9 cellular contexts compared by ENCODE assay signal in the genomic region with DNA sequence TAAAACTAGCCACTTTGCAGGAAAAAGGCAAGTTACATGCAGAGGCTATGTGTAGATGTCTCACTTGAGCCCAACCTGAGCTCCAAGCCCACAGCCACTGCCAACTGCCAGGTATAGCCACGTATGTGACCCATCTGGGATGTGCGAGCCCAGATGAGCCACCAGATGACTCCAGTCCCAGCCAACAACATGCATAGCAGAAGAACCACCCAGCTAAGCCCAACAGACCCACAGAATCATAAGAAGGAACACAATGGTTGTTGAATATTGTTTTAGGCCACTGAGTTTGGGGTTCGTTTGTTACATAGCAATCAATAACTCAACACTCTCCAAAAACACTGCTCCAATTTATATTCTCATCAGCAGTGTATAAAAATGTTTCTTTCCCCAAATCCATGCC. TPM values are rescaled to one million over a fixed set of nuclear protein-coding genes. Genes with fewer than 3 reads are reported as not detected.
"Had no signal": no experiment of that assay in that cellular context is flagged by ENCODE, and none has a peak within 500 bp of the region (broad histone marks: within the 10 kb centered on the region; RNA-seq: fewer than 3 reads in every experiment).

No MANE protein-coding gene starts in this region.

- DNase-seq: GOT3, H9, HCEC 1CT, IMR-90, KG1 had no signal

- FAIRE-seq: H54, K562 had no signal

- H3K4me3 ChIP-seq: K562 had no signal

- H3K27ac ChIP-seq: HL-60 had no signal

- ATAC-seq: K562 had no signal

RNA-seq across cellular contexts. Expression of gene FAM50B, which starts 16.3 kb away (rescaled TPM):
- total RNA-seq: HT1080 had no signal
